8 cellular contexts compared by ENCODE assay signal in genomic region chr4:152679414-152680281, GRCh38. TPM values are rescaled to one million over a fixed set of nuclear protein-coding genes. Genes with fewer than 3 reads are reported as not detected.
DNase-seq lines count a peak whose midpoint lies in the region; ATAC-seq, FAIRE-seq and TF ChIP-seq lines count a peak whose summit lies in the region.

TSS of gene TMEM154 (minus strand) at chr4:152679997. CDS start at chr4:152679933, 64 bp downstream.

- TF ChIP-seq RAD21 in H1 (IDR thresholded peaks at IDR 0.05 in 1 of 2, conservative IDR thresholded peaks at IDR 0.05 in 1 of 2; ENCODE audit: low read depth in 2 of 2, low read length in 2 of 2) = peak in 1 of 2 experiments; percentile 3; a peak in 1 of 4 replicates

- TF ChIP-seq EP300 in H1 (IDR thresholded peaks at IDR 0.05; ENCODE audit: borderline replicate concordance in 1 of 2, low read depth in 2 of 2, low read length in 2 of 2) = no peak

- H3K4me3 Mint-ChIP-seq in activated CD8-positive, alpha-beta T cell treated with anti-CD3 and anti-CD28 coated beads, Interleukin-2, amount 10 ng/mL, durations not matched to agents 7 days and 5 days = peak within 1 kb of the TSS; percentile 90
- H3K4me3 Mint-ChIP-seq in mesothelial cell of epicardium = peak within 1 kb of the TSS; percentile 76

- no peaks in the 10 kb centered on the region for H3K9me3 Mint-ChIP-seq in activated CD8-positive, alpha-beta T cell treated with anti-CD3 and anti-CD28 coated beads, Interleukin-2, amount 10 ng/mL, durations not matched to agents 7 days and 5 days (ENCODE audit: insufficient read depth)
- H3K9me3 Mint-ChIP-seq in mesothelial cell of epicardium = no peaks in the 10 kb centered on the region

- no peak for TF ChIP-seq CTCF in H1 (IDR thresholded peaks at IDR 0.05; ENCODE audit: control extremely low read depth in 1 of 3, insufficient read depth in 1 of 3, low read depth in 1 of 3, low read length in 3 of 3)
- no peak for TF ChIP-seq CTCF in mesothelial cell of epicardium (IDR thresholded peaks at IDR 0.05; ENCODE audit: unreplicated experiment)

- no peaks in the 10 kb centered on the region for H3K27me3 Mint-ChIP-seq in activated CD8-positive, alpha-beta T cell treated with anti-CD3 and anti-CD28 coated beads, Interleukin-2, amount 10 ng/mL, durations not matched to agents 7 days and 5 days (ENCODE audit: low read depth)
- H3K27me3 Mint-ChIP-seq in mesothelial cell of epicardium (ENCODE audit: low read depth) = peaks cover 31% of the 10 kb centered on the region

- no peaks in the 10 kb centered on the region for H3K79me1 ChIP-seq in H1 (ENCODE audit: low read depth, low read length)

- peak within 1 kb of the TSS; percentile 80 for H2AFZ ChIP-seq in H1 (ENCODE audit: low read length)

- peaks cover 0 to 4% (median 2%) of the 10 kb centered on the region in 4 experiments; a peak in 2 of 7 replicates for H3K27me3 ChIP-seq in H1 (replicated peaks in 1 of 4; ENCODE audit: control insufficient read depth in 3 of 4, extremely low read depth in 1 of 4, insufficient read depth in 3 of 4, low read length in 3 of 4)

- peaks cover 6% of the 10 kb centered on the region for H3K36me3 Mint-ChIP-seq in activated CD8-positive, alpha-beta T cell treated with anti-CD3 and anti-CD28 coated beads, Interleukin-2, amount 10 ng/mL, durations not matched to agents 7 days and 5 days (ENCODE audit: low read depth)
- H3K36me3 Mint-ChIP-seq in mesothelial cell of epicardium = no peaks in the 10 kb centered on the region

- 8% methylated on average over 32 of the region's 32 CpGs; no CpG with 5 or more reads in 1 of the 2 experiments for WGBS in H1 (ENCODE audit: extremely low coverage in 1 of 2, insufficient coverage in 1 of 2, insufficient read length in 1 of 2, insufficient replicate concordance in 2 of 2, low coverage in 1 of 2, low lambda C conversion rate in 2 of 2, missing lambda C conversion rate in 1 of 2), 2 experiments

- H3K23ac ChIP-seq in H1 (ENCODE audit: insufficient read length) = no peak within 1 kb of the TSS

- H3K27ac ChIP-seq in H1 (ENCODE audit: low read depth, low read length) = no peak within 1 kb of the TSS

- peak within 1 kb of the TSS; percentile 66; the same call in 1 of the 2 replicates for H4K8ac ChIP-seq in H1 (ENCODE audit: extremely low read depth, insufficient read depth, low read length)

- H3K79me2 ChIP-seq in H1 (ENCODE audit: control insufficient read depth in 1 of 2, insufficient read depth in 2 of 2, low read length in 2 of 2) = no peaks in the 10 kb centered on the region

- H3K23me2 ChIP-seq in H1 (ENCODE audit: low read depth, low read length) = peaks cover 4% of the 10 kb centered on the region; the same call in 1 of the 2 replicates

- POLR2A ChIA-PET in activated CD8-positive, alpha-beta T cell treated with anti-CD3 and anti-CD28 coated beads, Interleukin-2, amount 10 ng/mL, durations not matched to agents 7 days and 5 days (lab: Charles Lee) = interaction anchor here (0.6 to 3.3 kb wide), 9 partner anchors 12 to 217 kb away, joined by 3 to 17 read pairs (median 6); partner anchors contain the start of genes ARFIP1 and TIGD4
- POLR2A ChIA-PET in H1 (lab: Charles Lee; ENCODE audit: partially characterized antibody) = interaction anchor here (1.6 kb wide), 1 partner anchor 11 kb away, joined by 4 read pairs; no protein-coding TSS in a partner anchor

- no peaks in the 10 kb centered on the region for H3K36me3 ChIP-seq in H1 (ENCODE audit: control insufficient read depth in 2 of 4, insufficient read depth in 4 of 4, low read length in 3 of 4)

- H4K5ac ChIP-seq in H1 (ENCODE audit: insufficient read length, low read depth, low read length) = no peak within 1 kb of the TSS

- no peak within 1 kb of the TSS; the same call in 1 of the 2 replicates for H2BK15ac ChIP-seq in H1 (ENCODE audit: low read length)

- H2BK5ac ChIP-seq in H1 (ENCODE audit: low read depth, low read length) = peak within 1 kb of the TSS; percentile 16; the same call in 1 of the 2 replicates

- H2BK20ac ChIP-seq in H1 (ENCODE audit: low read length) = peak within 1 kb of the TSS; percentile 88

- peak; percentile 40 for DNase-seq in NCI-H2029 (lab: John Stamatoyannopoulos, UW)
- no peak for DNase-seq in NCI-H2029 treated with DMSO at 0.1 percent for 48 hours (lab: John Stamatoyannopoulos, UW)
- DNase-seq in NCI-H510A (lab: John Stamatoyannopoulos, UW) = peak; percentile 26
- DNase-seq in activated CD8-positive, alpha-beta T cell treated with anti-CD3 and anti-CD28 coated beads, Interleukin-2, amount 10 ng/mL, durations not matched to agents 7 days and 5 days = peak; percentile 84
- peak; percentile 25 to 77 for DNase-seq in H1 (ENCODE audit: low read depth in 1 of 2, low spot score in 2 of 2)
- DNase-seq in mesothelial cell of epicardium (ENCODE audit: low spot score in 2 of 2, unreplicated experiment in 2 of 2) = peak; percentile 35 to 71
- DNase-seq in stimulated activated CD8-positive, alpha-beta memory T cell treated with anti-CD3 and anti-CD28 coated beads, Interleukin-15, amount 100 ng/mL, for 24 hours (ENCODE audit: low read depth) = peak; percentile 24

- H3K14ac ChIP-seq in H1 (ENCODE audit: insufficient read length) = no peak within 1 kb of the TSS

- H3K4me1 Mint-ChIP-seq in activated CD8-positive, alpha-beta T cell treated with anti-CD3 and anti-CD28 coated beads, Interleukin-2, amount 10 ng/mL, durations not matched to agents 7 days and 5 days (ENCODE audit: low read depth) = peaks cover 44% of the 10 kb centered on the region
- H3K4me1 Mint-ChIP-seq in mesothelial cell of epicardium = peaks cover 19% of the 10 kb centered on the region

- peak within 1 kb of the TSS; percentile 51 to 62 (median 58) for H3K4me3 ChIP-seq in H1 (ENCODE audit: extremely low read depth in 1 of 4, insufficient read depth in 2 of 4, low read depth in 3 of 4, low read length in 4 of 4)

- no peak within 1 kb of the TSS for H3K56ac ChIP-seq in H1 (replicated peaks; ENCODE audit: insufficient read length, low read depth, low read length)

- peaks cover 0 to 13% (median 7%) of the 10 kb centered on the region in 4 experiments; a peak in 4 of 7 replicates for H3K4me1 ChIP-seq in H1 (replicated peaks in 1 of 4; ENCODE audit: control insufficient read depth in 3 of 4, insufficient read depth in 4 of 4, low read length in 3 of 4)

- ATAC-seq in HG02852 (IDR thresholded peaks at IDR 0.05; ENCODE audit: unreplicated experiment) = peak; percentile 65
- peak; percentile 99 for ATAC-seq in activated CD8-positive, alpha-beta T cell treated with anti-CD3 and anti-CD28 coated beads, Interleukin-2, amount 10 ng/mL, durations not matched to agents 7 days and 5 days

- peak within 1 kb of the TSS; percentile 78 for H2BK12ac ChIP-seq in H1 (ENCODE audit: low read depth, low read length)

- H2BK120ac ChIP-seq in H1 (replicated peaks; ENCODE audit: low read depth, low read length) = peak within 1 kb of the TSS; percentile 24

- CTCF ChIA-PET in activated CD8-positive, alpha-beta T cell treated with anti-CD3 and anti-CD28 coated beads, Interleukin-2, amount 10 ng/mL, durations not matched to agents 7 days and 5 days (lab: Charles Lee) = interaction anchor here (0.8 to 6.6 kb wide), 5 partner anchors 15 to 225 kb away, joined by 3 to 46 read pairs (median 4); no protein-coding TSS in a partner anchor
- CTCF ChIA-PET in H1 (lab: Charles Lee; ENCODE audit: partially characterized antibody) = interaction anchor here (0.6 to 1.1 kb wide), 3 partner anchors 245 to 1500 kb away, joined by 3 read pairs; no protein-coding TSS in a partner anchor

- H3K4me2 ChIP-seq in H1 (ENCODE audit: insufficient read depth in 1 of 2, low read depth in 2 of 2, low read length in 2 of 2) = peak within 1 kb of the TSS; percentile 74 to 79

- 0 out of 3 replicates have a peak, but pooled peaks of 1 of the 2 experiments have one; percentile 33 for TF ChIP-seq POLR2A in H1 (IDR thresholded peaks at IDR 0.05; ENCODE audit: control extremely low read depth in 1 of 2, low read depth in 2 of 2, low read length in 2 of 2)

- H4K91ac ChIP-seq in H1 (replicated peaks; ENCODE audit: insufficient read length, low read length) = no peak within 1 kb of the TSS

- peak within 1 kb of the TSS; percentile 94 for H3K27ac Mint-ChIP-seq in activated CD8-positive, alpha-beta T cell treated with anti-CD3 and anti-CD28 coated beads, Interleukin-2, amount 10 ng/mL, durations not matched to agents 7 days and 5 days
- peak within 1 kb of the TSS; percentile 32 for H3K27ac Mint-ChIP-seq in mesothelial cell of epicardium

- H3K4ac ChIP-seq in H1 (replicated peaks; ENCODE audit: insufficient read length, low read depth, low read length) = no peak within 1 kb of the TSS

- no peaks in the 10 kb centered on the region for H3K9me3 ChIP-seq in H1 (ENCODE audit: insufficient read depth in 2 of 2, low read depth in 1 of 2, low read length in 1 of 2)

- peak within 1 kb of the TSS; percentile 49 for H3K18ac ChIP-seq in H1 (ENCODE audit: extremely low read depth, low read length)

- peak; percentile 7 for FAIRE-seq in H1 (lab: Jason Lieb, UNC)

- H2AK5ac ChIP-seq in H1 (ENCODE audit: low read depth, low read length) = no peak within 1 kb of the TSS

- H4K20me1 ChIP-seq in H1 (replicated peaks in 1 of 2; ENCODE audit: control insufficient read depth in 1 of 2, insufficient read depth in 2 of 2, low read length in 2 of 2) = no peaks in the 10 kb centered on the region

- peak within 1 kb of the TSS in 2 of 4 experiments; percentile 35 to 36; a peak in 3 of 7 replicates for H3K9ac ChIP-seq in H1 (replicated peaks in 1 of 4; ENCODE audit: extremely low read depth in 1 of 4, low read depth in 3 of 4, low read length in 3 of 4)

TF ChIP-seq in H1, 55 proteins besides CTCF, POLR2A, EP300 and RAD21 (continues in another document):
- TF ChIP-seq SUZ12 (IDR thresholded peaks at IDR 0.05; ENCODE audit: low read length) (0 out of 2 replicates have a peak, but pooled peaks have one; percentile 34), FOSL1 (IDR thresholded peaks at IDR 0.05; ENCODE audit: insufficient read depth, low read depth, low read length) (no peak), CEBPB (IDR thresholded peaks at IDR 0.05; ENCODE audit: low read depth, low read length) (peak; percentile 50; the same call in 1 of the 2 replicates), CTBP2 (IDR thresholded peaks at IDR 0.05; ENCODE audit: borderline replicate concordance, insufficient read depth, insufficient read length, low read length) (no peak), JUN (IDR thresholded peaks at IDR 0.05; ENCODE audit: low read depth, low read length) (no peak)

RNA-seq across cellular contexts. Expression of gene TMEM154, which starts in this region (rescaled TPM):
- total RNA-seq in activated CD8-positive, alpha-beta T cell treated with anti-CD3 and anti-CD28 coated beads, Interleukin-2, amount 10 ng/mL, durations not matched to agents 7 days and 5 days = 10 to 100 TPM; 20.0 to 22.2 TPM
- total RNA-seq in H1 (2021; fragmentation: NEBNext Ultra II Directional; extraction: Animal tissue kit (Norgen Biotek cat#: 25700)) = 1.2 and 1.5 TPM in 2 replicates
- 0.22 and 0.33 TPM in 2 replicates for polyA plus RNA-seq in H1 (2011; rRNA removed)
- polyA plus RNA-seq in H1 (2011; cell fraction: cytosol; rRNA removed) = 0.27 TPM
- polyA plus RNA-seq in H1 (2011; cell fraction: nucleus; rRNA removed) = 0.31 TPM
- polyA plus RNA-seq in H1 (2012, experiment 1 of 2) = 0.18 to 0.99 TPM (median 0.69 TPM) in 4 replicates
- 0.03 TPM for polyA plus RNA-seq in H1 (2012, experiment 2 of 2)
- polyA plus RNA-seq in H1 (2013, experiment 1 of 2) = 1.1 TPM
- polyA plus RNA-seq in H1 (2013, experiment 2 of 2) = 1.9 TPM
- polyA minus RNA-seq in H1 (2011; rRNA and poly(A)+ RNA removed) = 0.85 and 1.0 TPM in 2 replicates
- not detected for polyA minus RNA-seq in H1 (2011; cell fraction: cytosol; rRNA and poly(A)+ RNA removed)
- polyA minus RNA-seq in H1 (2011; cell fraction: nucleus; rRNA and poly(A)+ RNA removed) = 1.9 TPM
- total RNA-seq in mesothelial cell of epicardium = 0.75 to 1.2 TPM (median 0.98 TPM) in 3 replicates
